ENCODE assay signal across 23 cellular contexts in genomic region chr19:2680808-2681207, GRCh38. TPM values are rescaled to one million over a fixed set of nuclear protein-coding genes. Genes with fewer than 3 reads are reported as not detected.
A peak's percentile ranks its signal among the peaks of the same experiment; 100 is the strongest.
DNase-seq lines count a peak whose midpoint lies in the region; ATAC-seq, FAIRE-seq and TF ChIP-seq lines count a peak whose summit lies in the region.
"Had no signal": no experiment of that assay in that cellular context is flagged by ENCODE, and none has a peak within 500 bp of the region (broad histone marks: within the 10 kb centered on the region; RNA-seq: fewer than 3 reads in every experiment).

No MANE protein-coding gene starts in this region.

- peak overlapping the region; percentile 84 for H3K4me2 ChIP-seq in DOHH2 (ENCODE audit: low read length)
- H3K4me2 ChIP-seq: neural progenitor cell had no signal

- intact Hi-C loops in lower leg skin (cut with DNase I; ENCODE audit: low total_unique reads) = no loop called here

- peak; percentile 50 for DNase-seq in GM19239 (ENCODE audit: insufficient read length, low spot score)
- peak; percentile 96 for DNase-seq in NAMALWA (ENCODE audit: low spot score)
- DNase-seq in memory B cell (ENCODE audit: low spot score in 2 of 2) = peak; percentile 64 to 80
- DNase-seq in tibial nerve (ENCODE audit: low spot score in 2 of 2) = no peak
- no peak for DNase-seq in DMS79 treated with DMSO at 0.1 percent for 48 hours (lab: John Stamatoyannopoulos, UW)
- DNase-seq in lower leg skin (ENCODE audit: low spot score in 2 of 2) = no peak
- no peak for DNase-seq in BE2C
- DNase-seq: activated CD4-positive, alpha-beta T cell treated with anti-CD3 and anti-CD28 coated beads, Interleukin-2, amount 50 U/mL, for 4 hours; activated gamma-delta T cell treated with Interleukin-2 at 50 U/mL for 16 hours; activated T-cell treated with anti-CD3 and anti-CD28 coated beads for 4 hours; adrenal gland; heart left ventricle; KG1; left lung; NCI-H187 treated with DMSO at 0.1 percent for 48 hours; NCI-H226; NCI-H82; small intestine; stimulated activated CD4-positive, alpha-beta T cell treated with anti-CD3 and anti-CD28 coated beads, Interleukin-4, amount 100 ng/mL, for 1 hour had no signal

- H3K4me3 ChIP-seq in DOHH2 (ENCODE audit: low read length) (peak overlapping the region; percentile 66), tibial nerve (no peak overlapping the region), lower leg skin (ENCODE audit: low read depth, poor library complexity, severe bottlenecking) (no peak overlapping the region), BE2C (ENCODE audit: low read depth, low read length) (no peak overlapping the region)
- H3K4me3 ChIP-seq: adrenal gland, heart left ventricle, left lung, neural progenitor cell had no signal

- TF ChIP-seq CTCF in DOHH2 (IDR thresholded peaks at IDR 0.05; ENCODE audit: low read depth, low read length, poor library complexity, severe bottlenecking) (no peak), tibial nerve (IDR thresholded peaks at IDR 0.05) (no peak), lower leg skin (IDR thresholded peaks at IDR 0.05) (no peak), BE2C (IDR thresholded peaks at IDR 0.05; ENCODE audit: low read depth, low read length) (no peak)

- peaks cover 35% of the 10 kb centered on the region for H3K36me3 Mint-ChIP-seq in memory B cell

- H3K4me1 Mint-ChIP-seq in memory B cell = peaks cover 41% of the 10 kb centered on the region

- peaks cover 68% of the 10 kb centered on the region for H3K4me1 ChIP-seq in DOHH2 (ENCODE audit: control insufficient read depth, low read length)
- no peaks in the 10 kb centered on the region for H3K4me1 ChIP-seq in tibial nerve
- no peaks in the 10 kb centered on the region for H3K4me1 ChIP-seq in BE2C
- H3K4me1 ChIP-seq: adrenal gland, left lung, neural progenitor cell had no signal

- no peak for TF ChIP-seq EP300 in tibial nerve (IDR thresholded peaks at IDR 0.05)

- peak; percentile 57 for ATAC-seq in memory B cell (ENCODE audit: low read depth)
- ATAC-seq: heart left ventricle had no signal

- H3K9me3 ChIP-seq in DOHH2 (ENCODE audit: control insufficient read depth, insufficient read depth, low read length) = no peaks in the 10 kb centered on the region
- H3K9me3 ChIP-seq in tibial nerve = no peaks in the 10 kb centered on the region
- no peaks in the 10 kb centered on the region for H3K9me3 ChIP-seq in BE2C
- H3K9me3 ChIP-seq: adrenal gland, heart left ventricle, left lung had no signal

- H3K27me3 Mint-ChIP-seq in memory B cell = no peaks in the 10 kb centered on the region

- WGBS in tibial nerve, 2 donors = 89 to 92% methylated on average over 11 of the region's 11 CpGs
- WGBS in lower leg skin, 2 donors = 85 to 93% methylated on average over 11 of the region's 11 CpGs

- peaks cover 64% of the 10 kb centered on the region for H3K36me3 ChIP-seq in DOHH2 (ENCODE audit: control insufficient read depth, low read length)
- H3K36me3 ChIP-seq in tibial nerve = peaks cover 0 to 4% (median 0%) of the 10 kb centered on the region in 3 donors
- no peaks in the 10 kb centered on the region for H3K36me3 ChIP-seq in BE2C
- H3K36me3 ChIP-seq: adrenal gland, left lung, neural progenitor cell had no signal

- peak overlapping the region; percentile 61 for H3K4me3 Mint-ChIP-seq in memory B cell
- H3K4me3 Mint-ChIP-seq: neural progenitor cell had no signal

- H3K27ac Mint-ChIP-seq in memory B cell = peak overlapping the region; percentile 100

- H4K20me1 ChIP-seq in DOHH2 (ENCODE audit: control insufficient read depth, insufficient read depth, low read depth, low read length) = no peaks in the 10 kb centered on the region

- H3F3A ChIP-seq in DOHH2 (ENCODE audit: control insufficient read depth, insufficient read depth) = peaks cover 23% of the 10 kb centered on the region

- TF ChIP-seq POLR2A in tibial nerve (IDR thresholded peaks at IDR 0.05) = no peak
- TF ChIP-seq POLR2A in lower leg skin (IDR thresholded peaks at IDR 0.05) = no peak

- H3K27me3 ChIP-seq in DOHH2 (ENCODE audit: control insufficient read depth, low read length) = no peaks in the 10 kb centered on the region
- no peaks in the 10 kb centered on the region for H3K27me3 ChIP-seq in tibial nerve
- peaks cover 11% of the 10 kb centered on the region for H3K27me3 ChIP-seq in BE2C
- H3K27me3 ChIP-seq: adrenal gland, heart left ventricle, left lung, neural progenitor cell had no signal

- H3K9me3 Mint-ChIP-seq in memory B cell = peaks cover 2% of the 10 kb centered on the region

- no peaks in the 10 kb centered on the region for H3K9me2 ChIP-seq in DOHH2 (replicated peaks; ENCODE audit: control insufficient read depth, low read length)

- peak; percentile 92 for FAIRE-seq in GM19239 (lab: Jason Lieb, UNC)
- FAIRE-seq: small intestine, urothelium cell line had no signal

- H3K79me2 ChIP-seq in DOHH2 (ENCODE audit: control insufficient read depth, low read length) = peaks cover 78% of the 10 kb centered on the region

- H3K27ac ChIP-seq in DOHH2 (ENCODE audit: low read depth, low read length) (peak overlapping the region; percentile 97), tibial nerve (peak overlapping the region in 1 of 4 donors; percentile 62)
- H3K27ac ChIP-seq: adrenal gland, C4-2B, heart left ventricle, left lung, neural progenitor cell had no signal

RNA-seq across cellular contexts. Expression of gene GNG7, which starts 21.7 kb away (rescaled TPM):
- total RNA-seq in tibial nerve (1 to 10 TPM; 2.6 to 5.3 (median 3.5) TPM), lower leg skin (1 to 10 TPM in 3 of 4 donors, under 1 TPM in 1; 0.59 to 3.4 (median 2.4) TPM)
- 0.48 TPM for polyA plus RNA-seq in BE2C (2012; ENCODE audit: insufficient read depth, insufficient read length, low read depth)

RNA-seq across cellular contexts. Expression of gene DIRAS1, which starts 40.4 kb away (rescaled TPM):
- total RNA-seq in tibial nerve (under 1 TPM in 3 of 4 donors, not detected in 1; 0.59 to 0.90 (median 0.87) TPM), lower leg skin (1 to 10 TPM in 3 of 4 donors, under 1 TPM in 1; 0.46 to 6.1 (median 3.4) TPM)
- 52.2 TPM for polyA plus RNA-seq in BE2C (2012; ENCODE audit: insufficient read depth, insufficient read length, low read depth)

RNA-seq across cellular contexts. Expression of gene SLC39A3, which starts 59.0 kb away (rescaled TPM):
- total RNA-seq in tibial nerve (10 to 100 TPM; 29.8 to 42.5 (median 36.2) TPM), lower leg skin (10 to 100 TPM; 20.2 to 27.0 (median 21.6) TPM)
- polyA plus RNA-seq in BE2C (2012; ENCODE audit: insufficient read depth, insufficient read length, low read depth) = 159 TPM

Comparison
In these comparisons a context has a peak if more than half of its experiments do, and no peak if none do; other contexts are left out.
1. DNase-seq: peak in GM19239 (single experiment), NAMALWA (single experiment) and memory B cell (2 of 2); none in tibial nerve (0 of 2), DMS79 treated with DMSO at 0.1 percent for 48 hours (single experiment), lower leg skin (0 of 2) and BE2C (single experiment).